9 cellular contexts compared by ENCODE assay signal in the genomic region with DNA sequence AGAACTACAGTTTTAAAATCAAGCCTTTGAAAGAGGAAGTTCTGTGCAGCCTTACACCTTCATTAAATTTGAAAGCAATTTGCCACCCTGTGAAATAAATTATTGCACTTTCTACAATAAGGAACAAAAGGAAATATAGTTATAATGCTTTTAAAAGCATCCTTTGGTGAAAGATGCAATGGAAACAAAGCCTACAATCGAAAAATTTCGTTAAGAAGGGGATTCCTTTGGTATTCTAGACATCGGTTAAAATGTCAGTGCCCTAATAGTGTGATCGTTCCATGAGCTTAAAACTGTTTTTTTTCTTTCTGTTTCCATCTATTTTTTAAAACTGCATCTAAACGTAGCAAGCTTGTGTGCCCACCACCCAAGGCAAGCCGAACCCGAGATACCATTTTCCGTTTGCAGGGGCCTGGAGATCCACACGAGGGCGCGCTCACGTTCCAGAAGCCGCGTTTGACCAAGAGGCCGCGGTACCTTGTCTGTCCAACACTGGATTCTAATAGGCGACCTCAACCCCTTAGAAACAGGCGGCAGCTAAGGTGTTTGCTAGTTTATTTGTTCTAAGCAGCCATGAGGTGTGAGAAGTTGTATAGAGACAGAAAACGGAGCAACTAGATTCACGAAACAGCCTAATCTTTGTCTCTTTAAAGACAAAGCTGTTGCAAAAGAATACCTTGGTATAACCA. TPM values are rescaled to one million over a fixed set of nuclear protein-coding genes. Genes with fewer than 3 reads are reported as not detected.
A peak's percentile ranks its signal among the peaks of the same experiment; 100 is the strongest.
DNase-seq lines count a peak whose midpoint lies in the region; ATAC-seq and TF ChIP-seq lines count a peak whose summit lies in the region.
"Had no signal": no experiment of that assay in that cellular context is flagged by ENCODE, and none has a peak within 500 bp of the region (broad histone marks: within the 10 kb centered on the region; RNA-seq: fewer than 3 reads in every experiment).

No MANE protein-coding gene starts in this region.

- H3K27me3 Mint-ChIP-seq in natural killer cell (ENCODE audit: low read depth in 2 of 2) (peaks cover 65 to 68% of the 10 kb centered on the region in 2 donors), MCF 10A (ENCODE audit: insufficient read depth, unreplicated experiment) (peaks cover 8% of the 10 kb centered on the region), neural progenitor cell (ENCODE audit: insufficient read depth, low read depth) (peaks cover 85% of the 10 kb centered on the region)
- peaks cover 45 to 63% of the 10 kb centered on the region in 2 donors for H3K27me3 Mint-ChIP-seq in natural killer cell treated with Interleukin-12 subunit alpha and Interleukin-12 subunit beta and Interleukin-15 and Interleukin-18, amount 100 ng/mL, for 72 hours

- TF ChIP-seq CTCF in natural killer cell (IDR thresholded peaks at IDR 0.05) (no peak), MCF 10A (IDR thresholded peaks at IDR 0.05; ENCODE audit: unreplicated experiment) (peak; percentile 56), neural progenitor cell (IDR thresholded peaks at IDR 0.05) (peak; percentile 86)

- intact Hi-C loops in natural killer cell (cut with micrococcal nuclease) = loop anchor here (5.0 kb wide), 1 partner anchor 34 kb away; no protein-coding TSS in a partner anchor
- intact Hi-C loops in MCF 10A (cut with micrococcal nuclease) = no loop called here

- no TSS peak for BruUV-seq in MCF 10A (replicated peaks; lab: Mats Ljungman, UMichigan)

- CTCF ChIA-PET in MCF 10A (lab: Yijun Ruan, JAX) = interaction anchor here (0.6 to 2.6 kb wide), 38 partner anchors 9 to 1045 kb away, joined by 3 to 23 read pairs (median 4); partner anchors contain the start of genes HOXD12 and HOXD13

- no peak overlapping the region for H3K27ac Mint-ChIP-seq in natural killer cell
- H3K27ac Mint-ChIP-seq in natural killer cell treated with Interleukin-12 subunit alpha and Interleukin-12 subunit beta and Interleukin-15 and Interleukin-18, amount 100 ng/mL, for 72 hours = no peak overlapping the region
- H3K27ac Mint-ChIP-seq in MCF 10A (ENCODE audit: low read depth, unreplicated experiment) = no peak overlapping the region
- no peak overlapping the region for H3K27ac Mint-ChIP-seq in neural progenitor cell

- H3K27ac ChIP-seq in neural progenitor cell = no peak overlapping the region
- H3K27ac ChIP-seq: breast epithelium had no signal

- no peak overlapping the region for H3K4me3 ChIP-seq in neural progenitor cell

- peaks cover 8% of the 10 kb centered on the region for H3K36me3 Mint-ChIP-seq in natural killer cell
- peaks cover 4% of the 10 kb centered on the region for H3K36me3 Mint-ChIP-seq in natural killer cell treated with Interleukin-12 subunit alpha and Interleukin-12 subunit beta and Interleukin-15 and Interleukin-18, amount 100 ng/mL, for 72 hours
- no peaks in the 10 kb centered on the region for H3K36me3 Mint-ChIP-seq in MCF 10A (ENCODE audit: insufficient read depth, unreplicated experiment)
- H3K36me3 Mint-ChIP-seq in neural progenitor cell = no peaks in the 10 kb centered on the region

- H3K4me1 ChIP-seq in neural progenitor cell = no peaks in the 10 kb centered on the region
- H3K4me1 ChIP-seq: breast epithelium had no signal

- H3F3A ChIP-seq in neural progenitor cell (ENCODE audit: low read depth) = no peaks in the 10 kb centered on the region

- H3K9me3 ChIP-seq in neural progenitor cell (ENCODE audit: low read depth) = no peaks in the 10 kb centered on the region
- H3K9me3 ChIP-seq: breast epithelium had no signal

- H3K4me3 Mint-ChIP-seq in natural killer cell (peak overlapping the region; percentile 9), MCF 10A (ENCODE audit: unreplicated experiment) (no peak overlapping the region), neural progenitor cell (no peak overlapping the region)
- H3K4me3 Mint-ChIP-seq in natural killer cell treated with Interleukin-12 subunit alpha and Interleukin-12 subunit beta and Interleukin-15 and Interleukin-18, amount 100 ng/mL, for 72 hours = no peak overlapping the region

- ATAC-seq in natural killer cell (no peak), GM18519 (IDR thresholded peaks at IDR 0.05; ENCODE audit: low FRiP score, unreplicated experiment) (no peak)
- ATAC-seq in natural killer cell treated with Interleukin-12 subunit alpha and Interleukin-12 subunit beta and Interleukin-15 and Interleukin-18, amount 100 ng/mL, for 72 hours = no peak

- H3K4me2 ChIP-seq in neural progenitor cell = no peak overlapping the region

- no peaks in the 10 kb centered on the region for H3K79me2 ChIP-seq in neural progenitor cell (ENCODE audit: low read depth)

- peaks cover 100% of the 10 kb centered on the region for H3K27me3 ChIP-seq in neural progenitor cell

- peaks cover 0 to 9% of the 10 kb centered on the region in 2 donors for H3K4me1 Mint-ChIP-seq in natural killer cell
- peaks cover 4 to 9% of the 10 kb centered on the region in 2 donors for H3K4me1 Mint-ChIP-seq in natural killer cell treated with Interleukin-12 subunit alpha and Interleukin-12 subunit beta and Interleukin-15 and Interleukin-18, amount 100 ng/mL, for 72 hours (ENCODE audit: low read depth in 2 of 2)
- peaks cover 4% of the 10 kb centered on the region for H3K4me1 Mint-ChIP-seq in MCF 10A (ENCODE audit: insufficient read depth, unreplicated experiment)
- H3K4me1 Mint-ChIP-seq in neural progenitor cell = peaks cover 11% of the 10 kb centered on the region

- no peak overlapping the region for H2AFZ ChIP-seq in neural progenitor cell (replicated peaks)

- POLR2A ChIA-PET in MCF 10A (lab: Yijun Ruan, JAX) = interaction anchor here (0.7 to 1.5 kb wide), 4 partner anchors 9 to 526 kb away, joined by 3 to 5 read pairs (median 4); no protein-coding TSS in a partner anchor

- no peak for DNase-seq in natural killer cell
- DNase-seq in natural killer cell treated with Interleukin-12 subunit alpha and Interleukin-12 subunit beta and Interleukin-15 and Interleukin-18, amount 100 ng/mL, for 72 hours (ENCODE audit: low spot score) = no peak
- DNase-seq in NCI-H2171 treated with DMSO at 0.1 percent for 48 hours (lab: John Stamatoyannopoulos, UW) = peak; percentile 67
- peak; percentile 58 for DNase-seq in MCF 10A (ENCODE audit: unreplicated experiment)
- peak; percentile 88 for DNase-seq in neural progenitor cell (ENCODE audit: low spot score)
- no peak for DNase-seq in anterior cingulate cortex (lab: John Stamatoyannopoulos, UW)
- no peak for DNase-seq in stimulated activated CD4-positive, alpha-beta T cell treated with anti-CD3 and anti-CD28 coated beads, Interleukin-2, amount 100 ng/mL, for 48 hours

- H3K9me3 Mint-ChIP-seq in natural killer cell (no peaks in the 10 kb centered on the region), MCF 10A (ENCODE audit: unreplicated experiment) (no peaks in the 10 kb centered on the region), neural progenitor cell (peaks cover 11% of the 10 kb centered on the region)
- H3K9me3 Mint-ChIP-seq in natural killer cell treated with Interleukin-12 subunit alpha and Interleukin-12 subunit beta and Interleukin-15 and Interleukin-18, amount 100 ng/mL, for 72 hours = no peaks in the 10 kb centered on the region

- H3K9ac ChIP-seq in neural progenitor cell = no peak overlapping the region

- no peaks in the 10 kb centered on the region for H3K36me3 ChIP-seq in neural progenitor cell
- H3K36me3 ChIP-seq: breast epithelium had no signal

- peaks cover 96% of the 10 kb centered on the region for H4K20me1 ChIP-seq in neural progenitor cell (ENCODE audit: low read depth)

RNA-seq across cellular contexts. Expression of gene HOXD11, which starts 4.0 kb away (rescaled TPM):
- total RNA-seq in natural killer cell = not detected
- not detected for total RNA-seq in natural killer cell treated with Interleukin-12 subunit alpha and Interleukin-12 subunit beta and Interleukin-15 and Interleukin-18, amount 100 ng/mL, for 72 hours
- total RNA-seq in MCF 10A (2022) = not detected in 2 replicates
- not detected in 2 replicates for total RNA-seq in neural progenitor cell (ENCODE audit: low replicate concordance)

RNA-seq across cellular contexts. Expression of gene HOXD10, which starts 5.5 kb away (rescaled TPM):
- total RNA-seq in natural killer cell (not detected), MCF 10A (2022) (not detected in 2 replicates), neural progenitor cell (ENCODE audit: low replicate concordance) (not detected in 2 replicates)
- total RNA-seq in natural killer cell treated with Interleukin-12 subunit alpha and Interleukin-12 subunit beta and Interleukin-15 and Interleukin-18, amount 100 ng/mL, for 72 hours = not detected

RNA-seq across cellular contexts. Expression of gene HOXD9, which starts 11.4 kb away (rescaled TPM):
- not detected for total RNA-seq in natural killer cell
- not detected for total RNA-seq in natural killer cell treated with Interleukin-12 subunit alpha and Interleukin-12 subunit beta and Interleukin-15 and Interleukin-18, amount 100 ng/mL, for 72 hours
- total RNA-seq in MCF 10A (2022) = not detected in 2 replicates
- total RNA-seq in neural progenitor cell (ENCODE audit: low replicate concordance) = not detected in 2 replicates

RNA-seq across cellular contexts. Expression of gene HOXD12, which starts 11.5 kb away (rescaled TPM):
- total RNA-seq in natural killer cell (not detected), MCF 10A (2022) (not detected in 2 replicates), neural progenitor cell (ENCODE audit: low replicate concordance) (not detected in 2 replicates)
- total RNA-seq in natural killer cell treated with Interleukin-12 subunit alpha and Interleukin-12 subunit beta and Interleukin-15 and Interleukin-18, amount 100 ng/mL, for 72 hours = not detected
- total RNA-seq: breast epithelium had no signal

RNA-seq across cellular contexts. Expression of gene HOXD8, which starts 18.4 kb away (rescaled TPM):
- total RNA-seq in natural killer cell = not detected
- not detected for total RNA-seq in natural killer cell treated with Interleukin-12 subunit alpha and Interleukin-12 subunit beta and Interleukin-15 and Interleukin-18, amount 100 ng/mL, for 72 hours
- not detected in 2 replicates for total RNA-seq in MCF 10A (2022)
- total RNA-seq in neural progenitor cell (ENCODE audit: low replicate concordance) = not detected in 2 replicates

Comparison
In these comparisons a context has a peak if more than half of its experiments do, and no peak if none do; other contexts are left out.
1. DNase-seq: peak in NCI-H2171 treated with DMSO at 0.1 percent for 48 hours (single experiment), MCF 10A (single experiment) and neural progenitor cell (single experiment); none in natural killer cell (single experiment), natural killer cell treated with Interleukin-12 subunit alpha and Interleukin-12 subunit beta and Interleukin-15 and Interleukin-18, amount 100 ng/mL, for 72 hours (single experiment), anterior cingulate cortex (0 of 58) and stimulated activated CD4-positive, alpha-beta T cell treated with anti-CD3 and anti-CD28 coated beads, Interleukin-2, amount 100 ng/mL, for 48 hours (0 of 2).